28 cellular contexts compared by ENCODE assay signal in the genomic region with DNA sequence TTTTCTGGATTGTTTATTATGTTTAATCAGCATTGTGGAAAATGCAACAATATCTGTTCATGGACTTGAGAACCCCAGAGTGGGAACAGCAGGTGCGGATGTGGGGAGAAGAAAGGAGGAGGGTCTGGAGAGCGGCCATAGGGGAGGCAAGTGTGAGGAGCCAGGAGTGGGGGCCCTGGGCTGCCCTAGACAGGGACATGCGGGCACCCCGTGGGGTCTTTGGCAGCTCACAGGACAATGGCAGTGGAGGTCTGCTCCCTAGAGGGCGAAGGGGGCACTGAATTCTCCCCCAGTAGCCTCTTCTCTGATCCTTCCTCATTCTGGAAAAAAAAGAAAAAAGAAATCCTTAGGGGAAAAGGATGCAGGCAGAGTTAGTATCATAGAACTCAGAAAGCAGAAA. TPM values are rescaled to one million over a fixed set of nuclear protein-coding genes. Genes with fewer than 3 reads are reported as not detected.
"Had no signal": no experiment of that assay in that cellular context is flagged by ENCODE, and none has a peak within 500 bp of the region (broad histone marks: within the 10 kb centered on the region; RNA-seq: fewer than 3 reads in every experiment).

No MANE protein-coding gene starts in this region.

- H3K4me1 Mint-ChIP-seq: activated CD8-positive, alpha-beta memory T cell treated with anti-CD3 and anti-CD28 coated beads, Interleukin-2, amount 10 ng/mL, durations not matched to agents 7 days and 5 days; activated naive CD4-positive, alpha-beta T cell treated with anti-CD3 and anti-CD28 coated beads, Interleukin-2, amount 10 ng/mL, durations not matched to agents 7 days and 5 days had no signal

- H3K27ac Mint-ChIP-seq: activated B cell treated with CpG ODN at 0.5 μM for 24 hours; activated CD4-positive, alpha-beta T cell treated with anti-CD3 and anti-CD28 coated beads, Interleukin-2, amount 10 ng/mL, durations not matched to agents 24 days and 14 days; activated CD8-positive, alpha-beta memory T cell treated with anti-CD3 and anti-CD28 coated beads, Interleukin-2, amount 10 ng/mL, durations not matched to agents 7 days and 5 days; activated naive CD4-positive, alpha-beta T cell treated with anti-CD3 and anti-CD28 coated beads, Interleukin-2, amount 10 ng/mL, durations not matched to agents 7 days and 5 days; activated naive CD8-positive, alpha-beta T cell treated with anti-CD3 and anti-CD28 coated beads, Interleukin-2, amount 10 ng/mL, durations not matched to agents 7 days and 5 days; activated T-cell treated with anti-CD3 and anti-CD28 coated beads, Interleukin-2, amount 50 U/mL, for 24 hours; T-helper 17 cell had no signal

- H3K4me1 ChIP-seq: SJSA1 had no signal

- H3K36me3 Mint-ChIP-seq: activated CD8-positive, alpha-beta memory T cell treated with anti-CD3 and anti-CD28 coated beads, Interleukin-2, amount 10 ng/mL, durations not matched to agents 7 days and 5 days; activated naive CD4-positive, alpha-beta T cell treated with anti-CD3 and anti-CD28 coated beads, Interleukin-2, amount 10 ng/mL, durations not matched to agents 7 days and 5 days; activated naive CD8-positive, alpha-beta T cell treated with anti-CD3 and anti-CD28 coated beads, Interleukin-2, amount 10 ng/mL, durations not matched to agents 7 days and 5 days had no signal

- H3K4me3 Mint-ChIP-seq: activated B cell treated with CpG ODN at 0.5 μM for 24 hours; activated CD4-positive, alpha-beta T cell treated with anti-CD3 and anti-CD28 coated beads, Interleukin-2, amount 10 ng/mL, durations not matched to agents 24 days and 14 days; activated CD8-positive, alpha-beta memory T cell treated with anti-CD3 and anti-CD28 coated beads, Interleukin-2, amount 10 ng/mL, durations not matched to agents 7 days and 5 days; activated naive CD4-positive, alpha-beta T cell treated with anti-CD3 and anti-CD28 coated beads, Interleukin-2, amount 10 ng/mL, durations not matched to agents 7 days and 5 days; activated naive CD8-positive, alpha-beta T cell treated with anti-CD3 and anti-CD28 coated beads, Interleukin-2, amount 10 ng/mL, durations not matched to agents 7 days and 5 days; activated T-cell treated with anti-CD3 and anti-CD28 coated beads, Interleukin-2, amount 50 U/mL, for 24 hours; T-helper 17 cell had no signal

- ATAC-seq: activated CD8-positive, alpha-beta memory T cell treated with anti-CD3 and anti-CD28 coated beads, Interleukin-2, amount 10 ng/mL, durations not matched to agents 7 days and 5 days; T-helper 17 cell had no signal

- H3K9me3 ChIP-seq: adrenal gland, MG63, Peyer's patch, SJSA1 had no signal

- H3K4me3 ChIP-seq: adrenal gland, MG63, Peyer's patch, SJSA1 had no signal

- H3K27me3 ChIP-seq: adrenal gland, MG63, Peyer's patch had no signal

- H3K27ac ChIP-seq: adrenal gland, SJSA1 had no signal

- H3K36me3 ChIP-seq: MG63, SJSA1 had no signal

- H3K9me3 Mint-ChIP-seq: activated CD4-positive, alpha-beta T cell treated with anti-CD3 and anti-CD28 coated beads, Interleukin-2, amount 10 ng/mL, durations not matched to agents 24 days and 14 days; activated naive CD4-positive, alpha-beta T cell treated with anti-CD3 and anti-CD28 coated beads, Interleukin-2, amount 10 ng/mL, durations not matched to agents 7 days and 5 days; activated naive CD8-positive, alpha-beta T cell treated with anti-CD3 and anti-CD28 coated beads, Interleukin-2, amount 10 ng/mL, durations not matched to agents 7 days and 5 days; activated T-cell treated with anti-CD3 and anti-CD28 coated beads, Interleukin-2, amount 50 U/mL, for 24 hours had no signal

- DNase-seq: activated B cell treated with CpG ODN at 0.5 μM for 24 hours; activated CD4-positive, alpha-beta T cell treated with anti-CD3 and anti-CD28 coated beads for 1 hour; activated CD4-positive, alpha-beta T cell treated with anti-CD3 and anti-CD28 coated beads, Interleukin-2, amount 10 ng/mL, durations not matched to agents 24 days and 14 days; activated CD4-positive, alpha-beta T cell treated with anti-CD3 and anti-CD28 coated beads, Interleukin-2, amount 50 U/mL, for 48 hours; activated CD8-positive, alpha-beta memory T cell treated with anti-CD3 and anti-CD28 coated beads, Interleukin-2, amount 10 ng/mL, durations not matched to agents 7 days and 5 days; activated gamma-delta T cell; activated naive CD4-positive, alpha-beta T cell treated with anti-CD3 and anti-CD28 coated beads, Interleukin-2, amount 10 ng/mL, durations not matched to agents 7 days and 5 days; activated naive CD8-positive, alpha-beta T cell treated with anti-CD3 and anti-CD28 coated beads, Interleukin-2, amount 10 ng/mL, durations not matched to agents 7 days and 5 days; activated T-cell treated with anti-CD3 and anti-CD28 coated beads, Interleukin-2, amount 50 U/mL, for 24 hours; adrenal gland; anterior cingulate cortex; caudate nucleus; MG63; MV-4-11; NCI-H1092 treated with DMSO at 0.1 percent for 48 hours; NCI-H1417 treated with DMSO at 0.1 percent for 48 hours; NCI-H1694; NCI-H2029; NCI-H2107; NCI-H510A treated with DMSO at 0.1 percent for 48 hours; NCI-H69; NK-92 treated with Interleukin-12 subunit alpha and Interleukin-12 subunit beta, amount 100 ng/mL, for 24 hours; Peyer's patch; SHP77; T-helper 17 cell; T-helper 9 cell had no signal

RNA-seq across cellular contexts. Expression of a gene that starts 8.9 kb away (rescaled TPM):
- total RNA-seq: activated CD4-positive, alpha-beta T cell treated with anti-CD3 and anti-CD28 coated beads, Interleukin-2, amount 10 ng/mL, durations not matched to agents 24 days and 14 days; activated CD8-positive, alpha-beta memory T cell treated with anti-CD3 and anti-CD28 coated beads, Interleukin-2, amount 10 ng/mL, durations not matched to agents 7 days and 5 days; SJSA1; T-helper 17 cell had no signal

RNA-seq across cellular contexts. Expression of a gene that starts 9.3 kb away (rescaled TPM):
- total RNA-seq: activated B cell treated with CpG ODN at 0.5 μM for 24 hours; activated CD4-positive, alpha-beta T cell treated with anti-CD3 and anti-CD28 coated beads, Interleukin-2, amount 10 ng/mL, durations not matched to agents 24 days and 14 days; activated CD8-positive, alpha-beta memory T cell treated with anti-CD3 and anti-CD28 coated beads, Interleukin-2, amount 10 ng/mL, durations not matched to agents 7 days and 5 days; chondrocyte; SJSA1 had no signal

RNA-seq across cellular contexts. Expression of a gene that starts 54.1 kb away (rescaled TPM):
- total RNA-seq: chondrocyte, SJSA1 had no signal
